ENCODE assay signal across 9 cellular contexts in the genomic region with DNA sequence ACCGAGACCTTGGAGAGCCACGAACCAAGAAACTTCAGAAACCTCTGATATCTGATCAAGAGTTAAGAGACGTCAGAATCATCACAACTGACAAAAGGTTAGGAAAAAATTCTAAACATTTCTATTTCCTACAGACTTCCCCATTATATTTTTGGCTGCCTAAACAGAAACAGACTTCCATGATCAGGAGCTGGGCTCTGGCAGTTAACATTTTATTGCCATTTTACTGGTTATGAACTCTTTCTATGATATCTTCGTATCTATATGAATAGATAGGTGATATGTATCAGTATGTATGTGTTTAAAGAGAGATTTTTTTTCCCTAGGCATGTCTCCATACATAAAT.
DNase-seq lines count a peak whose midpoint lies in the region; ATAC-seq and TF ChIP-seq lines count a peak whose summit lies in the region.
"Had no signal": no experiment of that assay in that cellular context is flagged by ENCODE, and none has a peak within 500 bp of the region (broad histone marks: within the 10 kb centered on the region; RNA-seq: fewer than 3 reads in every experiment).

No MANE protein-coding gene starts in this region.

- H3K36me3 ChIP-seq in SU-DHL-6 (ENCODE audit: low read length) (no peaks in the 10 kb centered on the region), iPS-20b (ENCODE audit: insufficient read depth, low read depth, low read length) (no peaks in the 10 kb centered on the region)
- H3K36me3 ChIP-seq: transverse colon had no signal

- H3K4me1 Mint-ChIP-seq in stimulated activated naive CD8-positive, alpha-beta T cell treated with anti-CD3 and anti-CD28 coated beads, Interleukin-15, Interleukin-2, amounts not matched to agents 100 ng/mL and 50 ng/mL, for 24 hours (ENCODE audit: low read depth): peaks cover 14% of the 10 kb centered on the region

- H3K9me3 ChIP-seq in SU-DHL-6 (ENCODE audit: insufficient read depth, low read length) (no peaks in the 10 kb centered on the region), iPS-20b (ENCODE audit: insufficient read depth, low read depth, low read length) (no peaks in the 10 kb centered on the region)
- H3K9me3 ChIP-seq: transverse colon had no signal

- no peaks in the 10 kb centered on the region for H3K9me2 ChIP-seq in SU-DHL-6 (replicated peaks; ENCODE audit: insufficient read depth, low read length)

- H3K4me3 ChIP-seq in SU-DHL-6 (ENCODE audit: insufficient read depth, low read length, poor library complexity, severe bottlenecking) (peak overlapping the region; percentile 38), iPS-20b (ENCODE audit: low read length) (peak overlapping the region; percentile 69; the same call in 1 of the 2 replicates)

- H2AFZ ChIP-seq in SU-DHL-6 (ENCODE audit: low read depth, low read length, severe bottlenecking): peak overlapping the region; percentile 93

- no peak for TF ChIP-seq CTCF in SU-DHL-6 (IDR thresholded peaks at IDR 0.05; ENCODE audit: insufficient read depth, low read length, poor library complexity, severe bottlenecking)

- no peaks in the 10 kb centered on the region for H3F3A ChIP-seq in SU-DHL-6 (ENCODE audit: insufficient read depth)

- no peaks in the 10 kb centered on the region for H3K36me3 Mint-ChIP-seq in stimulated activated naive CD8-positive, alpha-beta T cell treated with anti-CD3 and anti-CD28 coated beads, Interleukin-15, Interleukin-2, amounts not matched to agents 100 ng/mL and 50 ng/mL, for 24 hours (ENCODE audit: low read depth)

- no peaks in the 10 kb centered on the region for H4K20me1 ChIP-seq in SU-DHL-6 (ENCODE audit: low read depth, low read length)

- DNase-seq in stimulated activated naive CD8-positive, alpha-beta T cell treated with anti-CD3 and anti-CD28 coated beads, Interleukin-15, Interleukin-2, amounts not matched to agents 100 U/mL and 50 U/mL, for 24 hours: no peak
- no peak for DNase-seq in stimulated activated CD4-positive, alpha-beta T cell treated with anti-CD3 and anti-CD28 coated beads, Interleukin-2, amount 100 ng/mL, for 48 hours
- no peak for DNase-seq in GF-D8 (lab: John Stamatoyannopoulos, UW)
- no peak for DNase-seq in NCI-H2029 (lab: John Stamatoyannopoulos, UW)
- no peak for DNase-seq in middle frontal gyrus (ENCODE audit: extremely low spot score, low spot score)

- peaks cover 4% of the 10 kb centered on the region; the same call in 1 of the 2 replicates for H3K4me1 ChIP-seq in iPS-20b (ENCODE audit: insufficient read depth, low read length)

- H3K27ac Mint-ChIP-seq in stimulated activated naive CD8-positive, alpha-beta T cell treated with anti-CD3 and anti-CD28 coated beads, Interleukin-15, Interleukin-2, amounts not matched to agents 100 ng/mL and 50 ng/mL, for 24 hours: no peak overlapping the region

- H3K9me3 Mint-ChIP-seq in stimulated activated naive CD8-positive, alpha-beta T cell treated with anti-CD3 and anti-CD28 coated beads, Interleukin-15, Interleukin-2, amounts not matched to agents 100 ng/mL and 50 ng/mL, for 24 hours: no peaks in the 10 kb centered on the region

- H3K9ac ChIP-seq in SU-DHL-6 (ENCODE audit: low read length): peak overlapping the region; percentile 40
- no peak overlapping the region; the same call in 1 of the 2 replicates for H3K9ac ChIP-seq in iPS-20b (ENCODE audit: low read depth, low read length)

- H3K4me2 ChIP-seq in SU-DHL-6 (ENCODE audit: low read depth, low read length, poor library complexity, severe bottlenecking): peak overlapping the region; percentile 58

- no peak overlapping the region for H3K27ac ChIP-seq in SU-DHL-6 (ENCODE audit: low read depth, low read length)
- no peak overlapping the region for H3K27ac ChIP-seq in iPS-20b (ENCODE audit: low read length)

- no peak for ATAC-seq in stimulated activated naive CD8-positive, alpha-beta T cell treated with anti-CD3 and anti-CD28 coated beads, Interleukin-15, Interleukin-2, amounts not matched to agents 100 U/mL and 50 U/mL, for 24 hours

- H3K79me2 ChIP-seq in SU-DHL-6 (ENCODE audit: insufficient read depth, low read length): no peaks in the 10 kb centered on the region

- H3K27me3 ChIP-seq in SU-DHL-6 (ENCODE audit: low read length) (no peaks in the 10 kb centered on the region), iPS-20b (ENCODE audit: insufficient read depth, low read length) (no peaks in the 10 kb centered on the region)
- H3K27me3 ChIP-seq: transverse colon had no signal

- peaks cover 13% of the 10 kb centered on the region for H3K27me3 Mint-ChIP-seq in stimulated activated naive CD8-positive, alpha-beta T cell treated with anti-CD3 and anti-CD28 coated beads, Interleukin-15, Interleukin-2, amounts not matched to agents 100 ng/mL and 50 ng/mL, for 24 hours

- H3K4me3 Mint-ChIP-seq in stimulated activated naive CD8-positive, alpha-beta T cell treated with anti-CD3 and anti-CD28 coated beads, Interleukin-15, Interleukin-2, amounts not matched to agents 100 ng/mL and 50 ng/mL, for 24 hours: peak overlapping the region; percentile 32
